ENCODE assay signal across 18 cellular contexts in genomic region chr6:160349837-160350236, GRCh38. TPM values are rescaled to one million over a fixed set of nuclear protein-coding genes. Genes with fewer than 3 reads are reported as not detected.
DNase-seq lines count a peak whose midpoint lies in the region; ATAC-seq and TF ChIP-seq lines count a peak whose summit lies in the region.
"Had no signal": no experiment of that assay in that cellular context is flagged by ENCODE, and none has a peak within 500 bp of the region (broad histone marks: within the 10 kb centered on the region; RNA-seq: fewer than 3 reads in every experiment).

No MANE protein-coding gene starts in this region.

- H3K4me1 ChIP-seq in NT2/D1 (ENCODE audit: insufficient read depth, insufficient read length) (no peaks in the 10 kb centered on the region), suprapubic skin (peaks cover 12% of the 10 kb centered on the region)
- H3K4me1 ChIP-seq: BLaER1, HAP-1 had no signal

- H3K36me3 ChIP-seq in NT2/D1 (ENCODE audit: insufficient read depth, insufficient read length, low read length), result no peaks in the 10 kb centered on the region
- H3K36me3 ChIP-seq in suprapubic skin, result no peaks in the 10 kb centered on the region
- H3K36me3 ChIP-seq: BLaER1, HAP-1 had no signal

- no peak overlapping the region for H3K9ac ChIP-seq in NT2/D1 (ENCODE audit: insufficient read length, low read depth)
- H3K9ac ChIP-seq: BLaER1 had no signal

- peak overlapping the region; percentile 7 for H3K4me3 Mint-ChIP-seq in mesothelial cell of epicardium

- TF ChIP-seq CTCF in epithelial cell of proximal tubule (conservative IDR thresholded peaks at IDR 0.05; ENCODE audit: low read depth, low read length) (no peak), mesothelial cell of epicardium (IDR thresholded peaks at IDR 0.05; ENCODE audit: unreplicated experiment) (no peak), suprapubic skin (IDR thresholded peaks at IDR 0.05) (no peak)

- TF ChIP-seq POLR2A in suprapubic skin (IDR thresholded peaks at IDR 0.05), result no peak

- no peak for DNase-seq in NT2/D1 (ENCODE audit: low read depth, low spot score)
- no peak for DNase-seq in epithelial cell of proximal tubule (ENCODE audit: low read depth)
- no peak for DNase-seq in mesothelial cell of epicardium (ENCODE audit: low spot score in 2 of 2, unreplicated experiment in 2 of 2)
- DNase-seq in suprapubic skin (ENCODE audit: low spot score in 2 of 2), result no peak
- no peak for DNase-seq in stimulated activated CD8-positive, alpha-beta memory T cell treated with anti-CD3 and anti-CD28 coated beads, Interleukin-4, amount 100 ng/mL, for 48 hours
- DNase-seq in NCI-H446 (lab: John Stamatoyannopoulos, UW), result no peak
- DNase-seq in amniotic stem cell (lab: John Stamatoyannopoulos, UW), result no peak
- DNase-seq: activated T-cell treated with anti-CD3 and anti-CD28 coated beads, Interleukin-2, amount 50 U/mL, for 48 hours; body of pancreas; MV-4-11; naive thymus-derived CD4-positive, alpha-beta T cell; NCI-H2227 treated with DMSO at 0.1 percent for 48 hours; stimulated activated CD4-positive, alpha-beta T cell treated with anti-CD3 and anti-CD28 coated beads, Interleukin-15, amount 100 ng/mL, for 24 hours; SW 1271 had no signal

- no peak overlapping the region for H3K27ac Mint-ChIP-seq in mesothelial cell of epicardium
- H3K27ac Mint-ChIP-seq: naive thymus-derived CD4-positive, alpha-beta T cell had no signal

- peaks cover 42% of the 10 kb centered on the region for H3K27me3 ChIP-seq in NT2/D1 (ENCODE audit: insufficient read depth, insufficient read length)
- H3K27me3 ChIP-seq in suprapubic skin, result peaks cover 16% of the 10 kb centered on the region
- H3K27me3 ChIP-seq: BLaER1 had no signal

- no peaks in the 10 kb centered on the region for H3K36me3 Mint-ChIP-seq in mesothelial cell of epicardium
- H3K36me3 Mint-ChIP-seq: naive thymus-derived CD4-positive, alpha-beta T cell had no signal

- WGBS in suprapubic skin, result 79% methylated on average over 10 of the region's 10 CpGs

- H3K4me3 ChIP-seq in NT2/D1 (ENCODE audit: insufficient read length, low read depth) (peak overlapping the region; percentile 16), epithelial cell of proximal tubule (ENCODE audit: low read depth, low read length) (peak overlapping the region; percentile 66), suprapubic skin (peak overlapping the region; percentile 77)
- H3K4me3 ChIP-seq: BLaER1, body of pancreas, HAP-1 had no signal

- H3K27me3 Mint-ChIP-seq in mesothelial cell of epicardium (ENCODE audit: low read depth), result peaks cover 80% of the 10 kb centered on the region

- H3K9me3 Mint-ChIP-seq in mesothelial cell of epicardium, result no peaks in the 10 kb centered on the region

- no peak overlapping the region for H3K27ac ChIP-seq in suprapubic skin
- H3K27ac ChIP-seq: BLaER1, body of pancreas had no signal

- H3K4me1 Mint-ChIP-seq in mesothelial cell of epicardium, result peaks cover 5% of the 10 kb centered on the region

- no peaks in the 10 kb centered on the region for H3K9me3 ChIP-seq in NT2/D1 (ENCODE audit: insufficient read depth, low read length)
- no peaks in the 10 kb centered on the region for H3K9me3 ChIP-seq in suprapubic skin
- H3K9me3 ChIP-seq: body of pancreas, HAP-1 had no signal

- no peak for ATAC-seq in HG03139 (IDR thresholded peaks at IDR 0.05; ENCODE audit: unreplicated experiment)
- ATAC-seq: body of pancreas; naive thymus-derived CD4-positive, alpha-beta T cell had no signal

- no peak for TF ChIP-seq EP300 in suprapubic skin (IDR thresholded peaks at IDR 0.05)

RNA-seq across cellular contexts. Expression of gene SLC22A3, which starts 1.7 kb away (rescaled TPM):
- total RNA-seq in epithelial cell of proximal tubule (2.2 and 4.2 TPM in 2 replicates), mesothelial cell of epicardium (1.2 to 1.3 TPM (median 1.2 TPM) in 3 replicates), suprapubic skin (10 to 100 TPM; 13.3 to 15.8 (median 15.7) TPM)
- total RNA-seq: G401; naive thymus-derived CD4-positive, alpha-beta T cell had no signal

Comparison
In these comparisons a context has a peak if more than half of its experiments do, and no peak if none do; other contexts are left out.
1. H3K4me3 ChIP-seq: peak in every context shown above with its lines; median percentile 77 in suprapubic skin; 66 in epithelial cell of proximal tubule; 16 in NT2/D1.